1 cellular context compared by ENCODE assay signal in genomic region chr20:2874456-2874855, GRCh38.
TF ChIP-seq lines count a peak whose summit lies in the region.

No MANE protein-coding gene starts in this region.

TF ChIP-seq in GM23338, 12 proteins besides CTCF, POLR2A, EP300 and RAD21 (continued from another document):
- TF ChIP-seq ZNF114 (CRISPR knock-in tag; IDR thresholded peaks at IDR 0.05) (no peak), ETS1 (IDR thresholded peaks at IDR 0.05) (no peak), CREB1 (CRISPR knock-in tag; IDR thresholded peaks at IDR 0.05; ENCODE audit: low read depth) (no peak), ZNF331 (CRISPR knock-in tag; IDR thresholded peaks at IDR 0.05; ENCODE audit: low read depth) (no peak), ZNF462 (CRISPR knock-in tag; IDR thresholded peaks at IDR 0.05) (no peak), NANOG (IDR thresholded peaks at IDR 0.05; ENCODE audit: borderline replicate concordance) (no peak), REST (IDR thresholded peaks at IDR 0.05; ENCODE audit: unreplicated experiment) (no peak), EZH2 (IDR thresholded peaks at IDR 0.05; ENCODE audit: low read depth, unreplicated experiment) (no peak), POLR2AphosphoS5 (IDR thresholded peaks at IDR 0.05; ENCODE audit: low read depth) (no peak)
